Comparison of ENCODE assay signal across 28 cellular contexts in the genomic region with DNA sequence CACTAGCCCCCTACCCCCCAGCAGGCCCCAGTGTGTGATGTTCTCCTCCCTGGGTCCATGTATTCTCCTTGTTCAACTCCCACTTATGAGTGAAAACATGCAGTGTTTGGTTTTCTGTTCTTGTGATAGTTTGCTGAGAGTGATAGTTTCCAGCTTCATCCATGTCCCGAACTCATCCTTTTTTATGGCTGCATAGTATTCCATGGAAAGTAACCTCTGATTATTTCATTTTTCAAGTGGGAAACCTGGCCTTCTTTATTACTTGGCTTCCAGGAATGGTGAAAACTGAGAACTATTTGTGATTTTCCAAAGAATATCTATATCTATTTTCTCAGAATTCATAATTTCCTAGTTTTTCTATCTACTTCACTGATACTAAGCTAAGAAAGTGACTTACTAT.
"Had no signal": no experiment of that assay in that cellular context is flagged by ENCODE, and none has a peak within 500 bp of the region (broad histone marks: within the 10 kb centered on the region; RNA-seq: fewer than 3 reads in every experiment).

No MANE protein-coding gene starts in this region.

- H3K36me3 ChIP-seq: colonic mucosa, esophagus muscularis mucosa, esophagus squamous epithelium, gastrocnemius medialis, gastroesophageal sphincter, heart left ventricle, heart right ventricle had no signal

- DNase-seq: colonic mucosa; cortex of kidney; dermis blood vessel endothelial cell; dorsolateral prefrontal cortex; effector CD4-positive, alpha-beta T cell; effector CD8-positive, alpha-beta T cell; effector memory CD4-positive, alpha-beta T cell; effector memory CD8-positive, alpha-beta T cell; endodermal cell; erythroblast; esophagus squamous epithelium; foreskin fibroblast; foreskin keratinocyte; foreskin melanocyte; gastrocnemius medialis; glutamatergic neuron; head of caudate nucleus; heart left ventricle; heart right ventricle had no signal

- FAIRE-seq: colon, endometrium, endothelial cell of umbilical vein, frontal cortex had no signal

- H3K27me3 ChIP-seq: colonic mucosa, dorsolateral prefrontal cortex, esophagus muscularis mucosa, esophagus squamous epithelium, gastrocnemius medialis, gastroesophageal sphincter, heart left ventricle, heart right ventricle had no signal

- H3K9me3 ChIP-seq: colonic mucosa, esophagus muscularis mucosa, esophagus squamous epithelium, gastrocnemius medialis, gastroesophageal sphincter had no signal

- H3K4me3 ChIP-seq: colonic mucosa, coronary artery, dorsolateral prefrontal cortex, esophagus muscularis mucosa, esophagus squamous epithelium, gastrocnemius medialis, gastroesophageal sphincter, heart left ventricle, heart right ventricle had no signal

- ATAC-seq: effector memory CD8-positive, alpha-beta T cell; esophagus mucosa; foreskin keratinocyte; gastrocnemius medialis; gastroesophageal sphincter; heart left ventricle; heart right ventricle had no signal

- H3K4me1 ChIP-seq: colonic mucosa, esophagus muscularis mucosa, esophagus squamous epithelium, foreskin keratinocyte, gastrocnemius medialis, gastroesophageal sphincter, heart left ventricle, heart right ventricle had no signal

- H3K27ac ChIP-seq: colonic mucosa, coronary artery, dorsolateral prefrontal cortex, epithelial cell of prostate, esophagus muscularis mucosa, esophagus squamous epithelium, foreskin keratinocyte, gastrocnemius medialis, gastroesophageal sphincter, heart left ventricle, heart right ventricle had no signal
